ENCODE assay signal across 32 cellular contexts in genomic region chr14:84963518-84963917, GRCh38.
"Had no signal": no experiment of that assay in that cellular context is flagged by ENCODE, and none has a peak within 500 bp of the region (broad histone marks: within the 10 kb centered on the region; RNA-seq: fewer than 3 reads in every experiment).

No MANE protein-coding gene starts in this region.

- H3K27me3 ChIP-seq: brain microvascular endothelial cell, MG63, SJCRH30 had no signal

- H3K36me3 ChIP-seq: brain microvascular endothelial cell, MG63, SJCRH30, WERI-Rb-1 had no signal

- H3K4me3 ChIP-seq: MG63, SJCRH30, SK-N-MC had no signal

- H3K4me1 Mint-ChIP-seq: activated CD4-positive, alpha-beta memory T cell treated with anti-CD3 and anti-CD28 coated beads, Interleukin-2, amount 10 ng/mL, durations not matched to agents 7 days and 5 days; activated CD8-positive, alpha-beta memory T cell treated with anti-CD3 and anti-CD28 coated beads, Interleukin-2, amount 10 ng/mL, durations not matched to agents 7 days and 5 days; activated naive CD4-positive, alpha-beta T cell treated with anti-CD3 and anti-CD28 coated beads, Interleukin-2, amount 10 ng/mL, durations not matched to agents 7 days and 5 days; activated naive CD8-positive, alpha-beta T cell treated with anti-CD3 and anti-CD28 coated beads, Interleukin-2, amount 50 U/mL, for 24 hours had no signal

- H3K4me1 ChIP-seq: SJCRH30 had no signal

- H3K36me3 Mint-ChIP-seq: activated CD8-positive, alpha-beta memory T cell treated with anti-CD3 and anti-CD28 coated beads, Interleukin-2, amount 10 ng/mL, durations not matched to agents 7 days and 5 days; activated naive CD4-positive, alpha-beta T cell treated with anti-CD3 and anti-CD28 coated beads, Interleukin-2, amount 10 ng/mL, durations not matched to agents 7 days and 5 days; activated naive CD8-positive, alpha-beta T cell had no signal

- ATAC-seq: activated CD8-positive, alpha-beta memory T cell treated with anti-CD3 and anti-CD28 coated beads, Interleukin-2, amount 10 ng/mL, durations not matched to agents 7 days and 5 days; activated naive CD8-positive, alpha-beta T cell treated with anti-CD3 and anti-CD28 coated beads, Interleukin-2, amount 50 U/mL, for 24 hours; Panc1 had no signal

- H3K9me3 ChIP-seq: MG63, SJCRH30 had no signal

- H3K27ac ChIP-seq: brain microvascular endothelial cell, SJCRH30, SK-N-MC, WERI-Rb-1 had no signal

- H3K4me3 Mint-ChIP-seq: activated CD4-positive, alpha-beta memory T cell treated with anti-CD3 and anti-CD28 coated beads, Interleukin-2, amount 10 ng/mL, durations not matched to agents 7 days and 5 days; activated CD8-positive, alpha-beta memory T cell treated with anti-CD3 and anti-CD28 coated beads, Interleukin-2, amount 10 ng/mL, durations not matched to agents 7 days and 5 days; activated naive CD4-positive, alpha-beta T cell treated with anti-CD3 and anti-CD28 coated beads, Interleukin-2, amount 10 ng/mL, durations not matched to agents 7 days and 5 days; activated naive CD8-positive, alpha-beta T cell; activated naive CD8-positive, alpha-beta T cell treated with anti-CD3 and anti-CD28 coated beads, Interleukin-2, amount 50 U/mL, for 24 hours had no signal

- H3K27ac Mint-ChIP-seq: activated CD4-positive, alpha-beta memory T cell treated with anti-CD3 and anti-CD28 coated beads, Interleukin-2, amount 10 ng/mL, durations not matched to agents 7 days and 5 days; activated CD8-positive, alpha-beta memory T cell treated with anti-CD3 and anti-CD28 coated beads, Interleukin-2, amount 10 ng/mL, durations not matched to agents 7 days and 5 days; activated naive CD4-positive, alpha-beta T cell treated with anti-CD3 and anti-CD28 coated beads, Interleukin-2, amount 10 ng/mL, durations not matched to agents 7 days and 5 days; activated naive CD8-positive, alpha-beta T cell; activated naive CD8-positive, alpha-beta T cell treated with anti-CD3 and anti-CD28 coated beads, Interleukin-2, amount 50 U/mL, for 24 hours had no signal

- DNase-seq: activated CD4-positive, alpha-beta memory T cell treated with anti-CD3 and anti-CD28 coated beads, Interleukin-2, amount 10 ng/mL, durations not matched to agents 7 days and 5 days; activated CD4-positive, alpha-beta T cell treated with anti-CD3 and anti-CD28 coated beads for 1 hour; activated CD4-positive, alpha-beta T cell treated with anti-CD3 and anti-CD28 coated beads for 48 hours; activated CD4-positive, CD25-positive, alpha-beta regulatory T cell; activated CD8-positive, alpha-beta memory T cell treated with anti-CD3 and anti-CD28 coated beads for 24 hours; activated CD8-positive, alpha-beta memory T cell treated with anti-CD3 and anti-CD28 coated beads, Interleukin-2, amount 10 ng/mL, durations not matched to agents 7 days and 5 days; activated CD8-positive, alpha-beta memory T cell treated with anti-CD3 and anti-CD28 coated beads, Interleukin-2, amount 50 U/mL, for 48 hours; activated effector memory CD4-positive, alpha-beta T cell treated with Interleukin-2 at 50 U/mL for 16 hours; activated naive CD4-positive, alpha-beta T cell treated with anti-CD3 and anti-CD28 coated beads, Interleukin-2, amount 10 ng/mL, durations not matched to agents 7 days and 5 days; activated naive CD8-positive, alpha-beta T cell treated with anti-CD3 and anti-CD28 coated beads, Interleukin-2, amount 50 U/mL, for 24 hours; activated T-cell treated with anti-CD3 and anti-CD28 coated beads, Interleukin-2, amount 50 U/mL, for 48 hours; anterior cingulate cortex; brain microvascular endothelial cell; Kasumi-1; KG1; MG63; MV-4-11; NCI-H1092; NCI-H1436 treated with DMSO at 0.1 percent for 48 hours; NCI-H187 treated with DMSO at 0.1 percent for 48 hours; NCI-H2171 treated with DMSO at 0.1 percent for 48 hours; NCI-H2227 treated with DMSO at 0.1 percent for 48 hours; NCI-H446; NCI-H510A treated with DMSO at 0.1 percent for 48 hours; NCI-H526 treated with DMSO at 0.1 percent for 48 hours; SHP77; SJCRH30; T1000; WERI-Rb-1 had no signal
